Comparison of ENCODE assay signal across 11 cellular contexts in genomic region chr5:39224196-39224754, GRCh38. TPM values are rescaled to one million over a fixed set of nuclear protein-coding genes. Genes with fewer than 3 reads are reported as not detected.
A peak's percentile ranks its signal among the peaks of the same experiment; 100 is the strongest.
DNase-seq lines count a peak whose midpoint lies in the region; ATAC-seq and TF ChIP-seq lines count a peak whose summit lies in the region.
"Had no signal": no experiment of that assay in that cellular context is flagged by ENCODE, and none has a peak within 500 bp of the region (broad histone marks: within the 10 kb centered on the region; RNA-seq: fewer than 3 reads in every experiment).

No MANE protein-coding gene starts in this region.

- H3K4me3 ChIP-seq in esophagus (ENCODE audit: low read depth in 1 of 2, low read length in 2 of 2) (no peak overlapping the region), neutrophil (ENCODE audit: low read depth in 1 of 2, low read length in 1 of 2) (peak overlapping the region; percentile 33 to 35), brain microvascular endothelial cell (ENCODE audit: low read depth, low read length) (no peak overlapping the region), H7 (ENCODE audit: insufficient read depth, low read depth, low read length) (no peak overlapping the region)

- no peak for TF ChIP-seq CTCF in neutrophil (IDR thresholded peaks at IDR 0.05)
- no peak for TF ChIP-seq CTCF in brain microvascular endothelial cell (IDR thresholded peaks at IDR 0.05; ENCODE audit: low read depth, low read length, missing control alignments)

- H3K27ac ChIP-seq in esophagus (ENCODE audit: low read depth in 2 of 2, low read length in 1 of 2) = peak overlapping the region; percentile 48 to 67
- H3K27ac ChIP-seq in neutrophil = peak overlapping the region; percentile 97
- H3K27ac ChIP-seq in brain microvascular endothelial cell = no peak overlapping the region

- H3K27me3 ChIP-seq in esophagus (ENCODE audit: control insufficient read depth in 1 of 2, insufficient read depth in 2 of 2, low read length in 2 of 2) (no peaks in the 10 kb centered on the region), neutrophil (no peaks in the 10 kb centered on the region), brain microvascular endothelial cell (replicated peaks) (no peaks in the 10 kb centered on the region), H7 (ENCODE audit: control insufficient read depth, insufficient read depth, low read length) (no peaks in the 10 kb centered on the region)

- 29 to 32% methylated on average over 5 of the region's 5 CpGs for WGBS in esophagus, 2 donors

- in situ Hi-C loops in brain microvascular endothelial cell (cut with HindIII; ENCODE audit: low pct_ligation_motif_present, low sequenced_read_pairs) = no loop called here

- H3K36me3 ChIP-seq in esophagus (ENCODE audit: control insufficient read depth in 2 of 2, insufficient read depth in 2 of 2, low read length in 1 of 2) (no peaks in the 10 kb centered on the region), neutrophil (no peaks in the 10 kb centered on the region), brain microvascular endothelial cell (replicated peaks) (no peaks in the 10 kb centered on the region), H7 (replicated peaks; ENCODE audit: control insufficient read depth, insufficient read depth, low read length) (no peaks in the 10 kb centered on the region)

- no peak for ATAC-seq in GM18907 (IDR thresholded peaks at IDR 0.05; ENCODE audit: unreplicated experiment)

- H3K9me3 ChIP-seq in esophagus (ENCODE audit: control insufficient read depth in 2 of 2, insufficient read depth in 1 of 2, low read depth in 1 of 2, low read length in 1 of 2) (no peaks in the 10 kb centered on the region), neutrophil (no peaks in the 10 kb centered on the region)

- peaks cover 0 to 2% of the 10 kb centered on the region in 2 donors for H3K4me1 ChIP-seq in esophagus (ENCODE audit: control insufficient read depth in 2 of 2, insufficient read depth in 2 of 2, low read length in 1 of 2)
- peaks cover 84 to 89% of the 10 kb centered on the region in 2 experiments for H3K4me1 ChIP-seq in neutrophil (ENCODE audit: control insufficient read depth in 1 of 2, insufficient read depth in 1 of 2, low read depth in 1 of 2, low read length in 1 of 2)

- DNase-seq in D341Med (ENCODE audit: low spot score) = peak; percentile 58
- DNase-seq in NCI-H69 (lab: John Stamatoyannopoulos, UW) = peak; percentile 13
- DNase-seq in brain microvascular endothelial cell = no peak
- DNase-seq in H7 = no peak
- no peak for DNase-seq in NCI-H1048 (lab: John Stamatoyannopoulos, UW)
- DNase-seq: activated CD4-positive, alpha-beta T cell treated with anti-CD3 and anti-CD28 coated beads, Interleukin-2, amount 50 U/mL, for 4 hours; cerebellar nuclear complex had no signal

RNA-seq across cellular contexts. Expression of gene FYB1, which starts 4.9 kb away (rescaled TPM):
- 1 to 10 TPM in 1 of 2 donors, under 1 TPM in 1; 0.86 to 1.4 TPM for polyA plus RNA-seq in esophagus
- not detected in 2 replicates for total RNA-seq in H7 (2014; rRNA removed; shearing (Covaris generic))
- total RNA-seq: kidney epithelial cell had no signal

Comparison
In these comparisons a context has a peak if more than half of its experiments do, and no peak if none do; other contexts are left out.
1. DNase-seq: peak in D341Med (single experiment) and NCI-H69 (single experiment); none in brain microvascular endothelial cell (single experiment), H7 (single experiment) and NCI-H1048 (single experiment).
2. H3K4me3 ChIP-seq: peak in neutrophil (2 of 2); none in esophagus (0 of 2), brain microvascular endothelial cell (single experiment) and H7 (single experiment).